8 cellular contexts compared by ENCODE assay signal in the genomic region with DNA sequence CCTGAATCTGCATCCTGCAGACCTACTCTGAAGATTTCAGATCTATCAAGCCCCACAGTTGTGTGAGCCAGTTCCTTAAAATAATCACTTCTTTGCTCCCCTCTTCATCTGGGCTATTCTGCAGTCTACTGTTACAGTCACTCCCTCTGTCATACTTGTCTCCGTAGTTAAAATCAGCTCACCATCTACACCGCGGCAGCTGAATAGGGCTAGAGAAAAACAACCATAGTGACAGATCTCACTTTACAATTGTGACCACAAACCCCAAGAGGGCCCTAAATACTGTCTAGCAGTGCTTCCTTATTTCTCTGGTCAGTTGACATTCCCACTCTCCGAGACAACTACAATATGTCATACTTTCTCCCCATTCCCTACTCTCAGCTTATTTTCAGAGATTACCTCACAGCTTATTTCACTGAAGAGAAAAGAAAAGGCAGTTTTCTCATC. TPM values are rescaled to one million over a fixed set of nuclear protein-coding genes. Genes with fewer than 3 reads are reported as not detected.
DNase-seq lines count a peak whose midpoint lies in the region; ATAC-seq and TF ChIP-seq lines count a peak whose summit lies in the region.

No MANE protein-coding gene starts in this region.

- H3K27ac ChIP-seq in caudate nucleus (ENCODE audit: low read depth, low read length) = no peak overlapping the region

- no peak overlapping the region for H3K4me3 Mint-ChIP-seq in stimulated activated naive CD8-positive, alpha-beta T cell treated with anti-CD3 and anti-CD28 coated beads, Interleukin-15, amount 100 ng/mL, for 72 hours

- H3K9me3 Mint-ChIP-seq in stimulated activated naive CD8-positive, alpha-beta T cell treated with anti-CD3 and anti-CD28 coated beads, Interleukin-15, amount 100 ng/mL, for 72 hours = no peaks in the 10 kb centered on the region

- H3K27ac Mint-ChIP-seq in stimulated activated naive CD8-positive, alpha-beta T cell treated with anti-CD3 and anti-CD28 coated beads, Interleukin-15, amount 100 ng/mL, for 72 hours = no peak overlapping the region

- H3K27me3 ChIP-seq in BE2C = no peaks in the 10 kb centered on the region

- no peak for DNase-seq in stimulated activated naive CD8-positive, alpha-beta T cell treated with anti-CD3 and anti-CD28 coated beads, Interleukin-15, Interleukin-2, amounts not matched to agents 100 U/mL and 50 U/mL, for 24 hours
- no peak for DNase-seq in stimulated activated naive CD8-positive, alpha-beta T cell treated with anti-CD3 and anti-CD28 coated beads, Interleukin-15, amount 100 ng/mL, for 72 hours
- DNase-seq in astrocyte of the hippocampus (ENCODE audit: low read depth, low spot score) (peak; percentile 35), BE2C (no peak), caudate nucleus (lab: John Stamatoyannopoulos, UW) (no peak), HuH-7.5 (ENCODE audit: low spot score) (no peak), cerebellum (ENCODE audit: low spot score) (no peak)

- H3K27me3 Mint-ChIP-seq in stimulated activated naive CD8-positive, alpha-beta T cell treated with anti-CD3 and anti-CD28 coated beads, Interleukin-15, amount 100 ng/mL, for 72 hours = no peaks in the 10 kb centered on the region

- TF ChIP-seq CTCF in BE2C (IDR thresholded peaks at IDR 0.05; ENCODE audit: low read depth, low read length) = no peak

- no peak overlapping the region for H3K4me3 ChIP-seq in BE2C (ENCODE audit: low read depth, low read length)

- H3K9me3 ChIP-seq in BE2C = no peaks in the 10 kb centered on the region

- H3K36me3 ChIP-seq in BE2C = no peaks in the 10 kb centered on the region; the same call in 1 of the 2 replicates

- ATAC-seq in stimulated activated naive CD8-positive, alpha-beta T cell treated with anti-CD3 and anti-CD28 coated beads, Interleukin-15, Interleukin-2, amounts not matched to agents 100 U/mL and 50 U/mL, for 24 hours = peak; percentile 32
- ATAC-seq in stimulated activated naive CD8-positive, alpha-beta T cell treated with anti-CD3 and anti-CD28 coated beads, Interleukin-15, amount 100 ng/mL, for 72 hours = no peak
- peak; percentile 92 for ATAC-seq in HG03378 (IDR thresholded peaks at IDR 0.05; ENCODE audit: unreplicated experiment)

- peaks cover 18% of the 10 kb centered on the region for H3K4me1 Mint-ChIP-seq in stimulated activated naive CD8-positive, alpha-beta T cell treated with anti-CD3 and anti-CD28 coated beads, Interleukin-15, amount 100 ng/mL, for 72 hours

- H3K4me1 ChIP-seq in BE2C = peaks cover 2% of the 10 kb centered on the region; the same call in 1 of the 2 replicates

RNA-seq across cellular contexts. Expression of a gene that starts 12.9 kb away (rescaled TPM):
- polyA plus RNA-seq in BE2C (2012; ENCODE audit: insufficient read depth, insufficient read length, low read depth) = 18.0 TPM
- total RNA-seq in cerebellum = 41.3 TPM
